Comparison of ENCODE assay signal across 8 cellular contexts in the genomic region with DNA sequence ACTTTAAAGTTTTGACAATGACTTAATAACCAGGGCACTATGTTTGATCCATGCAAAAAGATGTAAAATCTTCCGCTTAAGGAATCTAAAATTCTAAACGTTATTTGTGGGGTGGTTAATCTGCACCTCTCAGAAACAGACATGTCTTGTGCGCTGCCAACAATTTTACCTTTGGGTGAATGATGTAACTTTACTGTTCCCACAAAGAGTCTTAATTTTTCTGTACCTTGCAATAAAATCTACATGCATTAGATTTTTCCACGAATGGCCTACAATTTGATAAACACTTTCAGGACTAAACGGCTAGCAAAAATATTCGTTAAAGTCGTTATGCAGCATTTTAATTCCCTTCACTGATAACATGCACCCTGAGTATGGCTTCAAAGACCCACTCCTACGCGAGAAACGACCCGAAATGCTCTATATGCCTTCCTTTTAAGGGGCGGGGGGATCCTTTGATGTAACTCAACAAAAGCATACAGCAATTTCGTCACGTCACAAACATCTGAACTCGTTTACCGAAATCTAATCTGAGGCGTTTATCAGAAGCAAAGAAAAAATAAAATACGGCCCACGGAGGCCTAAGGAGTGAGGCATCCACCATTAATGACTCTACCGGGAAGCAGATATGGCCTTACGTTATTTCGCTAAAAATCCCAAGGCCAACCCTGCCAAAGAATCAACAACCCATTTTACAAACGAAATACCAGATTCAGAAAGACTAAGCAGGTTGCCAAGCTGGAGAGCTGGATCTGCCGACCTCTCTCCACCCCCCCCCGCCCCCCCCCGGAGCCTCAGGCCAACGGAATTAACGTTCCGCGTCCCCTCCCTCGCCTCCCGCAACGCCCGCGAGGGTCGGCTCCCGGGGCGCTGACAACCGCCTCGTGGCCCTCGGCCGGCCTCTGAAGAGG. TPM values are rescaled to one million over a fixed set of nuclear protein-coding genes. Genes with fewer than 3 reads are reported as not detected.
DNase-seq lines count a peak whose midpoint lies in the region; ATAC-seq and TF ChIP-seq lines count a peak whose summit lies in the region.

No MANE protein-coding gene starts in this region.

- H3K27ac Mint-ChIP-seq in dendritic cell treated with granulocyte-macrophage colony-stimulating factor and Interleukin-4, amounts not matched to agents 40 ng/mL and 50 ng/mL, for 4 days, result peak overlapping the region; percentile 96

- no peaks in the 10 kb centered on the region for H3K36me3 ChIP-seq in testis (ENCODE audit: low read depth, missing control alignments)

- no peaks in the 10 kb centered on the region for H3K9me3 ChIP-seq in testis

- peaks cover 16% of the 10 kb centered on the region for H3K4me1 ChIP-seq in testis

- intact Hi-C loops in dendritic cell treated with granulocyte-macrophage colony-stimulating factor and Interleukin-4, amounts not matched to agents 40 ng/mL and 50 ng/mL, for 4 days (cut with micrococcal nuclease), result loop anchor here (5.0 kb wide), 1 partner anchor 151 kb away; a partner anchor contains a TSS
- intact Hi-C loops in testis (cut with DNase I; ENCODE audit: low total_unique reads), result no loop called here

- in situ Hi-C loops in GM13977 (cut with MboI; ENCODE audit: low pct_unique_long_range_greater_than_20kb, low sequenced_read_pairs, unreplicated experiment), result loop anchor here (25.0 kb wide), 1 partner anchor 281 kb away; the partner anchor contains the start of gene SLC30A5

- no peaks in the 10 kb centered on the region for H3K9me3 Mint-ChIP-seq in dendritic cell treated with granulocyte-macrophage colony-stimulating factor and Interleukin-4, amounts not matched to agents 40 ng/mL and 50 ng/mL, for 4 days

- DNase-seq in NCI-H1092 treated with DMSO at 0.1 percent for 48 hours (lab: John Stamatoyannopoulos, UW), result peak; percentile 32
- no peak for DNase-seq in NCI-H1092 (lab: John Stamatoyannopoulos, UW)
- DNase-seq in SW 1271 (lab: John Stamatoyannopoulos, UW), result peak; percentile 49 to 70
- DNase-seq in lung microvascular endothelial cell (ENCODE audit: low read depth in 2 of 2), result peak; percentile 45 to 52
- DNase-seq in testis, result no peak
- DNase-seq in GM13977 (ENCODE audit: low spot score), result no peak

- H3K4me3 Mint-ChIP-seq in dendritic cell treated with granulocyte-macrophage colony-stimulating factor and Interleukin-4, amounts not matched to agents 40 ng/mL and 50 ng/mL, for 4 days, result peak overlapping the region; percentile 91

- no peak for TF ChIP-seq CTCF in testis (IDR thresholded peaks at IDR 0.05)
- TF ChIP-seq CTCF in GM13977 (IDR thresholded peaks at IDR 0.05; ENCODE audit: extremely low read depth, insufficient read depth, missing control alignments), result no peak

- no peaks in the 10 kb centered on the region for H3K27me3 Mint-ChIP-seq in dendritic cell treated with granulocyte-macrophage colony-stimulating factor and Interleukin-4, amounts not matched to agents 40 ng/mL and 50 ng/mL, for 4 days

- H3K4me3 ChIP-seq in testis, result peak overlapping the region; percentile 75 to 92

- peaks cover 39% of the 10 kb centered on the region for H3K36me3 Mint-ChIP-seq in dendritic cell treated with granulocyte-macrophage colony-stimulating factor and Interleukin-4, amounts not matched to agents 40 ng/mL and 50 ng/mL, for 4 days (ENCODE audit: low read depth)

- TF ChIP-seq POLR2A in testis (IDR thresholded peaks at IDR 0.05), result no peak

- 1 to 2% methylated on average over 34 to 39 of the region's 42 CpGs for WGBS in testis, 2 donors

- peaks cover 14% of the 10 kb centered on the region for H3K4me1 Mint-ChIP-seq in dendritic cell treated with granulocyte-macrophage colony-stimulating factor and Interleukin-4, amounts not matched to agents 40 ng/mL and 50 ng/mL, for 4 days (ENCODE audit: low read depth)

- peak; percentile 22 for ATAC-seq in HG03064 (IDR thresholded peaks at IDR 0.05; ENCODE audit: low read depth, unreplicated experiment)

- H3K27me3 ChIP-seq in testis, result no peaks in the 10 kb centered on the region

- peak overlapping the region; percentile 97 to 99 for H3K27ac ChIP-seq in testis

RNA-seq across cellular contexts. Expression of gene AK6, which starts 0.6 kb away (rescaled TPM):
- 12.6 and 17.3 TPM in 2 replicates for total RNA-seq in lung microvascular endothelial cell
- 10 to 100 TPM; 24.6 to 32.0 TPM for total RNA-seq in testis
- 59.2 TPM for polyA plus RNA-seq in testis (ENCODE audit: insufficient read depth, low read depth, low replicate concordance)

RNA-seq across cellular contexts. Expression of gene TAF9, which starts 0.6 kb away (rescaled TPM):
- total RNA-seq in lung microvascular endothelial cell, result 66.3 and 72.8 TPM in 2 replicates
- 100 to 1,000 TPM; 121 to 182 TPM for total RNA-seq in testis
- polyA plus RNA-seq in testis (ENCODE audit: insufficient read depth, low read depth, low replicate concordance), result 297 TPM

RNA-seq across cellular contexts. Expression of gene RAD17, which starts 0.9 kb away (rescaled TPM):
- total RNA-seq in lung microvascular endothelial cell (9.6 and 14.5 TPM in 2 replicates), testis (10 to 100 TPM; 69.4 to 75.9 TPM)
- polyA plus RNA-seq in testis (ENCODE audit: insufficient read depth, low read depth, low replicate concordance), result 88.2 TPM

RNA-seq across cellular contexts. Expression of gene CCDC125, which starts 36.1 kb away (rescaled TPM):
- total RNA-seq in lung microvascular endothelial cell (2.2 and 3.8 TPM in 2 replicates), testis (1 to 10 TPM; 5.9 to 8.2 TPM)
- 2.3 TPM for polyA plus RNA-seq in testis (ENCODE audit: insufficient read depth, low read depth, low replicate concordance)

RNA-seq across cellular contexts. Expression of gene MARVELD2, which starts 46.2 kb away (rescaled TPM):
- total RNA-seq in lung microvascular endothelial cell (1.1 and 2.0 TPM in 2 replicates), testis (1 to 10 TPM; 5.5 to 6.9 TPM)
- 5.9 TPM for polyA plus RNA-seq in testis (ENCODE audit: insufficient read depth, low read depth, low replicate concordance)

Comparison
In these comparisons a context has a peak if more than half of its experiments do, and no peak if none do; other contexts are left out.
1. DNase-seq: peak in NCI-H1092 treated with DMSO at 0.1 percent for 48 hours (single experiment), SW 1271 (2 of 2) and lung microvascular endothelial cell (2 of 2); none in NCI-H1092 (single experiment), testis (single experiment) and GM13977 (single experiment).